2 cellular contexts compared by ENCODE assay signal in the genomic region with DNA sequence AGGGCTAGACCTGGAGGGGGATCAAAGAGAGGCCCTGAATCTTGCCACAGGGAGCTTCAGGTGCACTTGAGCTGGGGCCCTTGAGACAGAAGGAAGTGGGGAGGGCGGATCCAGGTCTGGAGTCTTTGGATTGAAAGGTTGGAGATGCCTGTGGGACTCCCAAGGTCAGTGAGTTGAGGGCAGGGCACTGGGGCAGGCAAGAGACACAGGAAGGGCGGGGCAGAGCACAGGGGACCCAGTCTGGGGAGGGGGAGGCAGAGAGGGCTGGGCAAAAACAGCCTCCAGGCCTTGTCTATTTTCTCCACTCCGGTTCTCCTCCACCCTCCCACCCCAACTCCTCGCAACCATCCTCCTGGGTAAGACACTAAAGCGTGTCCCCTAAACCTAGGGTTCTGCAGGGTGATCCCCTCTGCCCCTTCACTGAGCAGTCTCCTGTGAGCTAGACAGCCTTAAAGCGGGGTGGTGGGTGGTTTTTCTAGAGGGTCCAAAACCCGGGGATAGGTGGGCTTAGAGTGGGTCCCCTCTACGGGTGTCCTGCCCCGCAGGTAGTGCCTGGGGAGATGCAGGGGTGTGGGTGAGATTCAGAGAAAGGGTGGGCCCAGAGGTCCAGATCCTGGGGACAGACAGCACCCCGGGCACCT.
TF ChIP-seq lines count a peak whose summit lies in the region.

No MANE protein-coding gene starts in this region.

TF ChIP-seq in GM12878, 131 proteins besides CTCF, POLR2A, EP300 and RAD21:
- TF ChIP-seq, protein P1, sequence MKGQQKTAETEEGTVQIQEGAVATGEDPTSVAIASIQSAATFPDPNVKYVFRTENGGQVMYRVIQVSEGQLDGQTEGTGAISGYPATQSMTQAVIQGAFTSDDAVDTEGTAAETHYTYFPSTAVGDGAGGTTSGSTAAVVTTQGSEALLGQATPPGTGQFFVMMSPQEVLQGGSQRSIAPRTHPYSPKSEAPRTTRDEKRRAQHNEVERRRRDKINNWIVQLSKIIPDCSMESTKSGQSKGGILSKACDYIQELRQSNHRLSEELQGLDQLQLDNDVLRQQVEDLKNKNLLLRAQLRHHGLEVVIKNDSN (IDR thresholded peaks at IDR 0.05; ENCODE audit: borderline replicate concordance, extremely low read length, insufficient read depth, low read depth, low read length): no peak
- no peak for TF ChIP-seq KLF5 (IDR thresholded peaks at IDR 0.05; ENCODE audit: partially characterized antibody)
- no peak for TF ChIP-seq IRF4 (IDR thresholded peaks at IDR 0.05; ENCODE audit: low read depth, low read length)
- no peak for TF ChIP-seq TCF3 (IDR thresholded peaks at IDR 0.05; ENCODE audit: borderline replicate concordance, insufficient read depth, low read depth, low read length)
- TF ChIP-seq PML (IDR thresholded peaks at IDR 0.05; ENCODE audit: low read length): no peak
- TF ChIP-seq ZNF217 (IDR thresholded peaks at IDR 0.05): no peak
- no peak for TF ChIP-seq NRF1 (conservative IDR thresholded peaks at IDR 0.05; ENCODE audit: low read depth, low read length)
- TF ChIP-seq SPI1 (IDR thresholded peaks at IDR 0.05; ENCODE audit: borderline replicate concordance, insufficient read depth, low read depth, low read length): no peak
- no peak for TF ChIP-seq BHLHE40 (IDR thresholded peaks at IDR 0.05; ENCODE audit: borderline replicate concordance in 1 of 2, low read depth in 2 of 2, low read length in 1 of 2)
- TF ChIP-seq SMC3 (IDR thresholded peaks at IDR 0.05; ENCODE audit: borderline replicate concordance, low read length): no peak
- TF ChIP-seq MYB (IDR thresholded peaks at IDR 0.05; ENCODE audit: borderline replicate concordance, low read depth, low read length): no peak
- TF ChIP-seq EED (IDR thresholded peaks at IDR 0.05; ENCODE audit: low read depth): no peak
- TF ChIP-seq PRDM15 (CRISPR knock-in tag; IDR thresholded peaks at IDR 0.05): no peak
- no peak for TF ChIP-seq CHD1 (IDR thresholded peaks at IDR 0.05; ENCODE audit: low read depth, low read length)
- TF ChIP-seq ESRRA (IDR thresholded peaks at IDR 0.05; ENCODE audit: low read length): no peak
- TF ChIP-seq ZSCAN29 (IDR thresholded peaks at IDR 0.05): no peak
- TF ChIP-seq RFX5 (IDR thresholded peaks at IDR 0.05; ENCODE audit: low read depth, low read length): no peak
- no peak for TF ChIP-seq EGR1 (IDR thresholded peaks at IDR 0.05; ENCODE audit: borderline replicate concordance in 1 of 2, low read depth in 2 of 2, low read length in 2 of 2)

TF ChIP-seq in liver, 16 proteins besides CTCF, POLR2A, EP300 and RAD21:
- TF ChIP-seq, protein P2, sequence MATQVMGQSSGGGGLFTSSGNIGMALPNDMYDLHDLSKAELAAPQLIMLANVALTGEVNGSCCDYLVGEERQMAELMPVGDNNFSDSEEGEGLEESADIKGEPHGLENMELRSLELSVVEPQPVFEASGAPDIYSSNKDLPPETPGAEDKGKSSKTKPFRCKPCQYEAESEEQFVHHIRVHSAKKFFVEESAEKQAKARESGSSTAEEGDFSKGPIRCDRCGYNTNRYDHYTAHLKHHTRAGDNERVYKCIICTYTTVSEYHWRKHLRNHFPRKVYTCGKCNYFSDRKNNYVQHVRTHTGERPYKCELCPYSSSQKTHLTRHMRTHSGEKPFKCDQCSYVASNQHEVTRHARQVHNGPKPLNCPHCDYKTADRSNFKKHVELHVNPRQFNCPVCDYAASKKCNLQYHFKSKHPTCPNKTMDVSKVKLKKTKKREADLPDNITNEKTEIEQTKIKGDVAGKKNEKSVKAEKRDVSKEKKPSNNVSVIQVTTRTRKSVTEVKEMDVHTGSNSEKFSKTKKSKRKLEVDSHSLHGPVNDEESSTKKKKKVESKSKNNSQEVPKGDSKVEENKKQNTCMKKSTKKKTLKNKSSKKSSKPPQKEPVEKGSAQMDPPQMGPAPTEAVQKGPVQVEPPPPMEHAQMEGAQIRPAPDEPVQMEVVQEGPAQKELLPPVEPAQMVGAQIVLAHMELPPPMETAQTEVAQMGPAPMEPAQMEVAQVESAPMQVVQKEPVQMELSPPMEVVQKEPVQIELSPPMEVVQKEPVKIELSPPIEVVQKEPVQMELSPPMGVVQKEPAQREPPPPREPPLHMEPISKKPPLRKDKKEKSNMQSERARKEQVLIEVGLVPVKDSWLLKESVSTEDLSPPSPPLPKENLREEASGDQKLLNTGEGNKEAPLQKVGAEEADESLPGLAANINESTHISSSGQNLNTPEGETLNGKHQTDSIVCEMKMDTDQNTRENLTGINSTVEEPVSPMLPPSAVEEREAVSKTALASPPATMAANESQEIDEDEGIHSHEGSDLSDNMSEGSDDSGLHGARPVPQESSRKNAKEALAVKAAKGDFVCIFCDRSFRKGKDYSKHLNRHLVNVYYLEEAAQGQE (IDR thresholded peaks at IDR 0.05): no peak
- no peak for TF ChIP-seq YY1 (IDR thresholded peaks at IDR 0.05)
- TF ChIP-seq, protein P3, sequence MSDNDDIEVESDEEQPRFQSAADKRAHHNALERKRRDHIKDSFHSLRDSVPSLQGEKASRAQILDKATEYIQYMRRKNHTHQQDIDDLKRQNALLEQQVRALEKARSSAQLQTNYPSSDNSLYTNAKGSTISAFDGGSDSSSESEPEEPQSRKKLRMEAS (IDR thresholded peaks at IDR 0.05): no peak
- no peak for TF ChIP-seq GABPA (IDR thresholded peaks at IDR 0.05 in 1 of 2, conservative IDR thresholded peaks at IDR 0.05 in 1 of 2)
- no peak for TF ChIP-seq RXRA (IDR thresholded peaks at IDR 0.05)
- TF ChIP-seq ZBTB33 (IDR thresholded peaks at IDR 0.05): no peak
- TF ChIP-seq FOXA1 (IDR thresholded peaks at IDR 0.05): no peak
- no peak for TF ChIP-seq EGR1 (IDR thresholded peaks at IDR 0.05; ENCODE audit: low read depth in 2 of 2)
- no peak for TF ChIP-seq TAF1 (conservative IDR thresholded peaks at IDR 0.05)
- no peak for TF ChIP-seq FOXA2 (IDR thresholded peaks at IDR 0.05)
- no peak for TF ChIP-seq NR2F2 (IDR thresholded peaks at IDR 0.05)
- TF ChIP-seq, protein P4, sequence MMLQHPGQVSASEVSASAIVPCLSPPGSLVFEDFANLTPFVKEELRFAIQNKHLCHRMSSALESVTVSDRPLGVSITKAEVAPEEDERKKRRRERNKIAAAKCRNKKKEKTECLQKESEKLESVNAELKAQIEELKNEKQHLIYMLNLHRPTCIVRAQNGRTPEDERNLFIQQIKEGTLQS (IDR thresholded peaks at IDR 0.05): no peak
- no peak for TF ChIP-seq HNF4A (conservative IDR thresholded peaks at IDR 0.05)
- no peak for TF ChIP-seq SP1 (IDR thresholded peaks at IDR 0.05)
- TF ChIP-seq JUND (IDR thresholded peaks at IDR 0.05): no peak
- no peak for TF ChIP-seq HNF4G (IDR thresholded peaks at IDR 0.05)
